Comparison of ENCODE assay signal across 25 cellular contexts in the genomic region with DNA sequence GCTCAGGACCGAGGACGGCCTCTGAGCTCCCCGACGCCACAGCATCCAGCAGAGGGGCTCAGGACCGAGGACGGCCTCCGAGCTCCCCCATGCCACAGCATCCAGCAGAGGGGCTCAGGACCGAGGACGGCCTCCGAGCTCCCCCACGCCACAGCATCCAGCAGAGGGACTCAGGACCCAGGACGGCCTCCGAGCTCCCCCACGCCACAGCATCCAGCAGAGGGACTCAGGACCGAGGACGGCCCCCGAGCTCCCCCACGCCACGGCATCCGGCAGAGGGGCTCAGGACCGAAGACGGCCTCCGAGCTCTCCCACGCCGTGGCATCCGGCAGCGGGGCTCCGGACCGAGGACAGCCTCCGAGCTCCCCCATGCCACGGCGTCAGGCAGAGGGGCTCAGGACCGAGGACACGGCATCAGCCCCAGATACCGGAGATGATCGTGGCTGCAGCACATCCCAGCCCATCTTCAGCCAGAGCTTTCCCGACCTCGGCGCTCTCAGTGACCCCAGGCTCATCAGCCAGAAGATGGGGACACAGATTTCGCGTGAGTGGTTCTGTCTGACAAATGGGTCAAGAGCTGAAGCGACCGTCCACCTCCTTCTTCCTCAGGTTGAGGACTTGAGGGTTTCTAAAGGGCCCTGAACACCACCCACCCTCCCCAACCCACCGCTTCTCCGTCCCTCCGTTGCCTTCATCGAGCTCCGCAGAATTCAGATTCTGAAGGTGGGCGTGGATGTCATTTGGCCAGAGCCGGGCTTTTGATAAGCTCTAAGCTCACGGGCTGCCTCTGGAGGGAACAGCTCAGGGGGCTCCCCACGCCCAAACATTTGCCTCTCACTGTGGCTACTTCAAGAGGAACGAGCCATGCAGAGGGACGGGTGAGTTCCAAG.
"Had no signal": no experiment of that assay in that cellular context is flagged by ENCODE, and none has a peak within 500 bp of the region (broad histone marks: within the 10 kb centered on the region; RNA-seq: fewer than 3 reads in every experiment).

No MANE protein-coding gene starts in this region.

- H3K27me3 Mint-ChIP-seq: effector memory CD8-positive, alpha-beta T cell; progenitor cell of endocrine pancreas; stimulated activated naive CD8-positive, alpha-beta T cell treated with anti-CD3 and anti-CD28 coated beads, Interleukin-15, amount 100 ng/mL, for 72 hours had no signal

- H3K4me3 ChIP-seq: hepatocyte, left lung, pancreas, right atrium auricular region, suprapubic skin, transverse colon, upper lobe of right lung, uterus had no signal

- H3K4me1 ChIP-seq: pancreas had no signal

- H3K27ac Mint-ChIP-seq: effector memory CD8-positive, alpha-beta T cell; natural killer cell; progenitor cell of endocrine pancreas had no signal

- H3K36me3 ChIP-seq: left lung, neutrophil, pancreas, right atrium auricular region, suprapubic skin, transverse colon, upper lobe of right lung, uterus had no signal

- H3K27me3 ChIP-seq: hepatocyte, left lung, pancreas, right atrium auricular region, suprapubic skin, transverse colon, upper lobe of right lung, uterus had no signal

- H3K9me3 ChIP-seq: neutrophil, pancreas, right atrium auricular region, suprapubic skin, transverse colon, upper lobe of right lung, uterus had no signal

- H3K4me3 Mint-ChIP-seq: effector memory CD8-positive, alpha-beta T cell; natural killer cell; stimulated activated naive CD8-positive, alpha-beta T cell treated with anti-CD3 and anti-CD28 coated beads, Interleukin-15, amount 100 ng/mL, for 72 hours had no signal

- H3K27ac ChIP-seq: hepatocyte, left lung, neutrophil, pancreas, right atrium auricular region, suprapubic skin, transverse colon, upper lobe of right lung, uterus had no signal

- ATAC-seq: effector memory CD8-positive, alpha-beta T cell; left cardiac atrium; left lung; natural killer cell; pancreas; stimulated activated naive CD8-positive, alpha-beta T cell treated with anti-CD3 and anti-CD28 coated beads, Interleukin-15, amount 100 ng/mL, for 72 hours; upper lobe of right lung had no signal

- H2AFZ ChIP-seq: hepatocyte had no signal

- H3K4me2 ChIP-seq: hepatocyte had no signal

- DNase-seq: cortex of kidney; effector memory CD8-positive, alpha-beta T cell; erythroblast; head of caudate nucleus; left cardiac atrium; left lung; mammary epithelial cell; mesendoderm; natural killer cell; small intestine; stimulated activated CD4-positive, alpha-beta T cell treated with anti-CD3 and anti-CD28 coated beads, Interleukin-12 subunit alpha, Interleukin-12 subunit beta, amount 100 ng/mL, for 4 hours; stimulated activated CD4-positive, alpha-beta T cell treated with anti-CD3 and anti-CD28 coated beads, Interleukin-1b, Interleukin-23, amount 100 ng/mL, for 48 hours; stimulated activated CD4-positive, alpha-beta T cell treated with anti-CD3 and anti-CD28 coated beads, Interleukin-4, amount 100 ng/mL, for 1 hour; stimulated activated CD8-positive, alpha-beta memory T cell treated with anti-CD3 and anti-CD28 coated beads, Interleukin-4, amount 100 ng/mL, for 48 hours; stimulated activated naive CD4-positive, alpha-beta T cell; stimulated activated naive CD8-positive, alpha-beta T cell treated with anti-CD3 and anti-CD28 coated beads, Interleukin-15, amount 100 ng/mL, for 72 hours; transverse colon; upper lobe of right lung; uterus had no signal
